In genomic region chr9:4290427-4290837, GRCh38 we compare ENCODE assay signal across 1 cellular context.
TF ChIP-seq lines count a peak whose summit lies in the region.

No MANE protein-coding gene starts in this region.

TF ChIP-seq in WTC11, 78 proteins besides CTCF, POLR2A, EP300 and RAD21 (continued from another document):
- no peak for TF ChIP-seq ARID4B (CRISPR knock-in tag; IDR thresholded peaks at IDR 0.05; ENCODE audit: borderline replicate concordance)
TF ChIP-seq in WTC11: peak in this region for 0.
